ENCODE assay signal across 11 cellular contexts in genomic region chr15:44535092-44535491, GRCh38. TPM values are rescaled to one million over a fixed set of nuclear protein-coding genes. Genes with fewer than 3 reads are reported as not detected.
DNase-seq lines count a peak whose midpoint lies in the region; ATAC-seq and TF ChIP-seq lines count a peak whose summit lies in the region.
"Had no signal": no experiment of that assay in that cellular context is flagged by ENCODE, and none has a peak within 500 bp of the region (broad histone marks: within the 10 kb centered on the region; RNA-seq: fewer than 3 reads in every experiment).

No MANE protein-coding gene starts in this region.

- no peak for TF ChIP-seq EP300 in ovary (IDR thresholded peaks at IDR 0.05)

- POLR2A ChIA-PET in CD8-positive, alpha-beta memory T cell (lab: Charles Lee) = interaction anchor here (0.6 kb wide), 2 partner anchors 30 to 79 kb away, joined by 3 read pairs; no protein-coding TSS in a partner anchor

- H3K27ac ChIP-seq in CD8-positive, alpha-beta memory T cell (ENCODE audit: low read depth, low read length) = no peak overlapping the region
- no peak overlapping the region for H3K27ac ChIP-seq in ovary

- H3K9me3 ChIP-seq in CD8-positive, alpha-beta memory T cell (ENCODE audit: low read length) = no peaks in the 10 kb centered on the region
- H3K9me3 ChIP-seq in ovary = no peaks in the 10 kb centered on the region
- H3K9me3 ChIP-seq: mucosa of descending colon, spleen had no signal

- no peak for TF ChIP-seq CTCF in NB4 (IDR thresholded peaks at IDR 0.05; ENCODE audit: low read depth, low read length)
- TF ChIP-seq CTCF in nephron progenitor cell (IDR thresholded peaks at IDR 0.05) = no peak
- TF ChIP-seq CTCF in ovary (IDR thresholded peaks at IDR 0.05) = no peak

- no peaks in the 10 kb centered on the region for H3K27me3 ChIP-seq in CD8-positive, alpha-beta memory T cell (ENCODE audit: insufficient read depth, low read length, poor library complexity, severe bottlenecking)
- no peaks in the 10 kb centered on the region for H3K27me3 ChIP-seq in ovary
- H3K27me3 ChIP-seq: spleen had no signal

- no peaks in the 10 kb centered on the region for H3K27me3 Mint-ChIP-seq in CD8-positive, alpha-beta memory T cell
- H3K27me3 Mint-ChIP-seq in central memory CD8-positive, alpha-beta T cell = no peaks in the 10 kb centered on the region
- H3K27me3 Mint-ChIP-seq in nephron progenitor cell (ENCODE audit: low read depth, poor library complexity) = peaks cover 3% of the 10 kb centered on the region

- no peaks in the 10 kb centered on the region for H3K9me3 Mint-ChIP-seq in CD8-positive, alpha-beta memory T cell
- H3K9me3 Mint-ChIP-seq in central memory CD8-positive, alpha-beta T cell = no peaks in the 10 kb centered on the region
- H3K9me3 Mint-ChIP-seq in nephron progenitor cell = no peaks in the 10 kb centered on the region

- H3K4me3 ChIP-seq in CD8-positive, alpha-beta memory T cell (ENCODE audit: low read length) = no peak overlapping the region
- H3K4me3 ChIP-seq in NB4 (ENCODE audit: low read depth, low read length) (peak overlapping the region; percentile 82), ovary (no peak overlapping the region)
- H3K4me3 ChIP-seq: mucosa of descending colon had no signal

- intact Hi-C loops in ovary (cut with DNase I) = loop anchor here in 1 of 4 donors (5.0 kb wide), 1 partner anchor 108 kb away; the partner anchor contains the start of gene CTDSPL2

- 94 to 96% (median 94%) methylated on average over 8 of the region's 8 CpGs for WGBS in ovary, 3 donors

- no peak for DNase-seq in CD8-positive, alpha-beta memory T cell
- no peak for DNase-seq in NB4 (ENCODE audit: low read depth)
- DNase-seq in central memory CD8-positive, alpha-beta T cell (ENCODE audit: low spot score in 2 of 2) = no peak
- DNase-seq in nephron progenitor cell = no peak
- DNase-seq in stimulated activated CD4-positive, alpha-beta T cell treated with anti-CD3 and anti-CD28 coated beads, Interleukin-2, amount 100 ng/mL, for 24 hours = no peak
- DNase-seq in ovary = no peak
- no peak for DNase-seq in stimulated activated CD4-positive, alpha-beta T cell treated with anti-CD3 and anti-CD28 coated beads, Interleukin-4, amount 100 ng/mL, for 4 hours
- DNase-seq: activated CD4-positive, alpha-beta T cell treated with anti-CD3 and anti-CD28 coated beads for 1 hour; hippocampal formation; spleen had no signal

- H3K36me3 Mint-ChIP-seq in CD8-positive, alpha-beta memory T cell = peaks cover 0 to 45% (median 0%) of the 10 kb centered on the region in 3 donors
- H3K36me3 Mint-ChIP-seq in central memory CD8-positive, alpha-beta T cell (ENCODE audit: insufficient read depth) = peaks cover 31% of the 10 kb centered on the region
- peaks cover 15% of the 10 kb centered on the region for H3K36me3 Mint-ChIP-seq in nephron progenitor cell (ENCODE audit: low read depth)

- CTCF ChIA-PET in CD8-positive, alpha-beta memory T cell (lab: Charles Lee) = no interaction called here

- TF ChIP-seq POLR2A in NB4 (IDR thresholded peaks at IDR 0.05; ENCODE audit: extremely low read depth, insufficient read length) (no peak), ovary (IDR thresholded peaks at IDR 0.05) (no peak)

- peak overlapping the region; percentile 80 to 97 (median 92) for H3K4me3 Mint-ChIP-seq in CD8-positive, alpha-beta memory T cell
- H3K4me3 Mint-ChIP-seq in central memory CD8-positive, alpha-beta T cell = peak overlapping the region; percentile 96
- peak overlapping the region; percentile 90 for H3K4me3 Mint-ChIP-seq in nephron progenitor cell

- H3K4me1 ChIP-seq in CD8-positive, alpha-beta memory T cell (ENCODE audit: insufficient read depth, low read length) = peaks cover 26% of the 10 kb centered on the region
- peaks cover 5% of the 10 kb centered on the region for H3K4me1 ChIP-seq in ovary (ENCODE audit: insufficient read depth)

- no peak for ATAC-seq in central memory CD8-positive, alpha-beta T cell (replicated peaks; ENCODE audit: extremely low read depth, poor library complexity, severe bottlenecking)
- ATAC-seq: mucosa of descending colon had no signal

- H3K4me1 Mint-ChIP-seq in CD8-positive, alpha-beta memory T cell = peaks cover 33 to 55% (median 45%) of the 10 kb centered on the region in 3 donors
- peaks cover 33% of the 10 kb centered on the region for H3K4me1 Mint-ChIP-seq in central memory CD8-positive, alpha-beta T cell
- H3K4me1 Mint-ChIP-seq in nephron progenitor cell = peaks cover 33% of the 10 kb centered on the region

- H3K27ac Mint-ChIP-seq in CD8-positive, alpha-beta memory T cell = peak overlapping the region; percentile 30 to 93 (median 64)
- peak overlapping the region; percentile 41 for H3K27ac Mint-ChIP-seq in central memory CD8-positive, alpha-beta T cell (ENCODE audit: low read depth)
- peak overlapping the region; percentile 70 for H3K27ac Mint-ChIP-seq in nephron progenitor cell

- H3K36me3 ChIP-seq in CD8-positive, alpha-beta memory T cell (ENCODE audit: insufficient read depth, low read length) = no peaks in the 10 kb centered on the region
- H3K36me3 ChIP-seq in ovary = no peaks in the 10 kb centered on the region

RNA-seq across cellular contexts. Expression of gene EIF3J, which starts 1.9 kb away (rescaled TPM):
- 100 to 1,000 TPM; 167 to 186 TPM for total RNA-seq in CD8-positive, alpha-beta memory T cell
- polyA plus RNA-seq in CD8-positive, alpha-beta memory T cell = 24.9 TPM
- total RNA-seq in ovary = 10 to 100 TPM; 27.6 to 62.6 (median 49.0) TPM
- 10 to 100 TPM; 27.0 to 65.3 TPM for polyA plus RNA-seq in ovary
